Comparison of ENCODE assay signal across 8 cellular contexts in the genomic region with DNA sequence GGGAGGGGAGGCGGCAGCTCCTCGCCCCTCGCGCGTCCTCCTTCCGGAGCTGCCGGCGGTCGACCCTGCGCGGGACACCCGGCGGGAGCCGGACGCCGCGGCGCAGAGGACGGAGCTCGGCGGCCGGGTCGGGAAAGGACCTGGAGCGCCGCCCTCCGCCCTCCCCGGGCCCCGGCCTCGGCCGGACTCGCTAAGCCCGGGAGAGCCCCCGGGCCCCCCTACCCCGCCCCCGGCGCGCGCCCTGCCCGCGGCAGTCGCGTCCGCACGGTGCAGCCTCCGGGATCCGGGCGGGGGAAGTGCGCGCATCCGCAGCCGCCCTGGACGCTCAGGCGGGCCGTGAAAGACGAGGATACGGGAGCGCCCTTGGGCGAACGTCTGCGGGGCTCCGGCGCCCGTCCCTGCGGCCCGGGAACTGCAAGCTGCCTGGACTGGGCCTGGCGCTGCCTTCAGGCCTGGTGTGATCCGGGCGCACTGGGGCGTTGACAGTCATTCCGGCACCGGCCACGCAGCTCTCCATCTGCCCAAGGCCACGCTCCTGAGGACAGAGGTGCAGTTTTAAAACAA. TPM values are rescaled to one million over a fixed set of nuclear protein-coding genes. Genes with fewer than 3 reads are reported as not detected.
DNase-seq lines count a peak whose midpoint lies in the region; ATAC-seq and TF ChIP-seq lines count a peak whose summit lies in the region.

No MANE protein-coding gene starts in this region.

- peak overlapping the region; percentile 19; the same call in 1 of the 2 replicates for H3K18ac ChIP-seq in IMR-90 (ENCODE audit: low read depth, low read length)

- TF ChIP-seq CTCF in BE2C (IDR thresholded peaks at IDR 0.05; ENCODE audit: low read depth, low read length) (no peak), IMR-90 (conservative IDR thresholded peaks at IDR 0.05; ENCODE audit: low read depth, low read length) (no peak), mammary epithelial cell (conservative IDR thresholded peaks at IDR 0.05 in 1 of 2, IDR thresholded peaks at IDR 0.05 in 1 of 2; ENCODE audit: extremely low read depth in 1 of 2, insufficient read depth in 1 of 2, low read depth in 1 of 2, low read length in 2 of 2) (no peak), testis (IDR thresholded peaks at IDR 0.05) (no peak)

- no peak overlapping the region for H2BK15ac ChIP-seq in IMR-90 (ENCODE audit: low read depth, low read length)

- peak overlapping the region; percentile 60 for H3K14ac ChIP-seq in IMR-90 (replicated peaks; ENCODE audit: low read depth, low read length)

- POLR2A ChIA-PET in IMR-90 (lab: Charles Lee; ENCODE audit: unreplicated experiment), result interaction anchor here (1.0 kb wide), 1 partner anchor 16 kb away, joined by 3 read pairs; no protein-coding TSS in a partner anchor

- H2AK9ac ChIP-seq in IMR-90 (replicated peaks; ENCODE audit: low read depth, low read length, poor library complexity), result peak overlapping the region; percentile 95

- peak overlapping the region; percentile 79 for H3K23ac ChIP-seq in IMR-90 (ENCODE audit: low read depth, low read length)

- no peak overlapping the region for H3K56ac ChIP-seq in IMR-90 (ENCODE audit: extremely low read depth, insufficient read depth, low read length)

- no peak for TF ChIP-seq RAD21 in IMR-90 (IDR thresholded peaks at IDR 0.05; ENCODE audit: low read length)

- H4K91ac ChIP-seq in IMR-90 (ENCODE audit: insufficient read depth, low read depth, low read length), result peak overlapping the region; percentile 56

- H3K79me1 ChIP-seq in IMR-90 (ENCODE audit: low read depth in 1 of 2, low read length in 2 of 2), result peaks cover 9 to 40% of the 10 kb centered on the region in 2 experiments; a peak in 3 of 4 replicates

- peak overlapping the region; percentile 54 for H3K4ac ChIP-seq in IMR-90 (ENCODE audit: low read depth, low read length)

- 2% methylated on average over 26 of the region's 73 CpGs; no CpG with 5 or more reads in 1 of the 2 experiments for WGBS in IMR-90 (ENCODE audit: extremely low coverage in 2 of 2, insufficient read length in 1 of 2), 2 experiments
- WGBS in mammary epithelial cell (ENCODE audit: low coverage, missing lambda C conversion rate), result 10% methylated on average over 4 of the region's 73 CpGs
- WGBS in testis, 2 donors, result 2% methylated on average over 48 of the region's 73 CpGs; no CpG with 5 or more reads in 1 of the 2 donors

- H2AK5ac ChIP-seq in IMR-90 (ENCODE audit: low read depth, low read length), result peak overlapping the region; percentile 88

- H4K20me1 ChIP-seq in IMR-90 (ENCODE audit: insufficient read depth, low read length) (peaks cover 37% of the 10 kb centered on the region), mammary epithelial cell (ENCODE audit: insufficient read depth, low read length) (no peaks in the 10 kb centered on the region)

- CTCF ChIA-PET in IMR-90 (lab: Yijun Ruan, JAX) (no interaction called here), mammary epithelial cell (lab: Charles Lee; ENCODE audit: low non-redundant PET) (no interaction called here)

- TF ChIP-seq POLR2A in IMR-90 (IDR thresholded peaks at IDR 0.05; ENCODE audit: low read depth, low read length), result no peak
- TF ChIP-seq POLR2A in testis (IDR thresholded peaks at IDR 0.05), result no peak

- H4K8ac ChIP-seq in IMR-90 (ENCODE audit: low read depth in 2 of 2, low read length in 2 of 2), result peak overlapping the region; percentile 79 to 86; a peak in 3 of 4 replicates

- H3K27me3 ChIP-seq in BE2C, result no peaks in the 10 kb centered on the region
- no peaks in the 10 kb centered on the region for H3K27me3 ChIP-seq in IMR-90 (ENCODE audit: control insufficient read depth, insufficient read depth, low read length)
- no peaks in the 10 kb centered on the region for H3K27me3 ChIP-seq in mammary epithelial cell (ENCODE audit: insufficient read depth, low read length)
- no peaks in the 10 kb centered on the region for H3K27me3 ChIP-seq in testis

- peak overlapping the region; percentile 93 for H2AFZ ChIP-seq in IMR-90 (replicated peaks; ENCODE audit: low read length, poor library complexity)
- peak overlapping the region; percentile 62 for H2AFZ ChIP-seq in mammary epithelial cell (ENCODE audit: low read depth, low read length)

- in situ Hi-C loops in IMR-90 (cut with MboI; ENCODE audit: low sequenced_read_pairs) (no loop called here), mammary epithelial cell (cut with MboI; ENCODE audit: low sequenced_read_pairs in 2 of 2) (no loop called here)

- dilution Hi-C loops in IMR-90 (cut with HindIII; ENCODE audit: low sequenced_read_pairs, unreplicated experiment), result no loop called here
- dilution Hi-C loops in mammary epithelial cell (cut with HindIII; ENCODE audit: low sequenced_read_pairs), result no loop called here

- peak overlapping the region; percentile 19; the same call in 1 of the 2 replicates for H2BK120ac ChIP-seq in IMR-90 (ENCODE audit: low read depth, low read length)

- H3K9ac ChIP-seq in IMR-90 (ENCODE audit: low read depth, low read length) (peak overlapping the region; percentile 61), mammary epithelial cell (ENCODE audit: insufficient read depth, low read length) (no peak overlapping the region)

- H3K4me2 ChIP-seq in IMR-90 (ENCODE audit: low read depth, low read length) (peak overlapping the region; percentile 66), mammary epithelial cell (ENCODE audit: insufficient read depth, low read depth, low read length) (peak overlapping the region; percentile 81)

- intact Hi-C loops in IMR-90 (cut with micrococcal nuclease) (loop anchor here (2.0 kb wide), 1 partner anchor 23 kb away; a partner anchor contains a TSS), mammary epithelial cell (cut with micrococcal nuclease) (loop anchor here (1.0 to 2.0 kb wide), 3 partner anchors 13 to 43 kb away; a partner anchor contains a TSS), left colon (cut with DNase I, micrococcal nuclease) (no loop called here), testis (cut with DNase I; ENCODE audit: low total_unique reads) (no loop called here)

- no peak overlapping the region for H2BK20ac ChIP-seq in IMR-90 (ENCODE audit: low read depth, low read length)

- H4K5ac ChIP-seq in IMR-90 (ENCODE audit: low read depth, low read length), result peak overlapping the region; percentile 17

- BruUV-seq in IMR-90 (replicated peaks; lab: Mats Ljungman, UMichigan), result no TSS peak
- BruUV-seq in mammary epithelial cell (replicated peaks; lab: Mats Ljungman, UMichigan), result no TSS peak

- H3K27ac ChIP-seq in IMR-90 (ENCODE audit: insufficient read depth, low read length) (peak overlapping the region; percentile 40), mammary epithelial cell (ENCODE audit: insufficient read depth, low read depth, low read length) (no peak overlapping the region), testis (peak overlapping the region in 1 of 2 donors; percentile 88)

- ATAC-seq in IMR-90 (ENCODE audit: low read depth) (peak; percentile 49), left colon (peak; percentile 53), HG03025 (IDR thresholded peaks at IDR 0.05; ENCODE audit: low FRiP score, unreplicated experiment) (no peak), HG02571 (IDR thresholded peaks at IDR 0.05; ENCODE audit: unreplicated experiment) (no peak), HG02642 (IDR thresholded peaks at IDR 0.05; ENCODE audit: poor library complexity, unreplicated experiment) (no peak)

- H3K9me1 ChIP-seq in IMR-90 (ENCODE audit: insufficient read depth, low read length), result peaks cover 5% of the 10 kb centered on the region

- peak overlapping the region; percentile 31 for H3K4me3 ChIP-seq in BE2C (ENCODE audit: low read depth, low read length)
- peak overlapping the region; percentile 94 for H3K4me3 ChIP-seq in IMR-90 (ENCODE audit: insufficient read depth, low read depth, low read length)
- H3K4me3 ChIP-seq in mammary epithelial cell (replicated peaks in 1 of 3; ENCODE audit: insufficient read depth in 1 of 3, low read depth in 2 of 3, low read length in 3 of 3), result peak overlapping the region; percentile 32 to 70 (median 49)
- peak overlapping the region; percentile 53 to 74 for H3K4me3 ChIP-seq in testis

- H3K4me1 ChIP-seq in BE2C, result 0 out of 2 replicates have a peak, but pooled peaks cover 11% of the 10 kb centered on the region
- H3K4me1 ChIP-seq in IMR-90 (ENCODE audit: control insufficient read depth, insufficient read depth, low read length), result peaks cover 19% of the 10 kb centered on the region
- H3K4me1 ChIP-seq in mammary epithelial cell (ENCODE audit: insufficient read depth, low read length), result peaks cover 32% of the 10 kb centered on the region
- H3K4me1 ChIP-seq in testis, result peaks cover 41% of the 10 kb centered on the region

- no peaks in the 10 kb centered on the region for H3K36me3 ChIP-seq in BE2C
- peaks cover 6% of the 10 kb centered on the region; the same call in 1 of the 2 replicates for H3K36me3 ChIP-seq in IMR-90 (ENCODE audit: control insufficient read depth, insufficient read depth, low read length)
- H3K36me3 ChIP-seq in mammary epithelial cell (ENCODE audit: insufficient read depth, low read length), result no peaks in the 10 kb centered on the region
- H3K36me3 ChIP-seq in testis (ENCODE audit: low read depth, missing control alignments), result no peaks in the 10 kb centered on the region

- H3K79me2 ChIP-seq in mammary epithelial cell (ENCODE audit: insufficient read depth, low read length), result peaks cover 41% of the 10 kb centered on the region

- peak overlapping the region; percentile 62 for H2BK5ac ChIP-seq in IMR-90 (ENCODE audit: low read depth, low read length, poor library complexity, severe bottlenecking)

- DNase-seq in BE2C (no peak), IMR-90 (peak; percentile 31), mammary epithelial cell (peak; percentile 30), left colon (peak in 1 of 2 donors; percentile 64), testis (no peak)

- H3K9me3 ChIP-seq in BE2C, result no peaks in the 10 kb centered on the region
- H3K9me3 ChIP-seq in IMR-90 (ENCODE audit: control insufficient read depth, insufficient read depth, low read length), result no peaks in the 10 kb centered on the region
- no peaks in the 10 kb centered on the region for H3K9me3 ChIP-seq in mammary epithelial cell (replicated peaks; ENCODE audit: insufficient read depth, low read length)
- no peaks in the 10 kb centered on the region for H3K9me3 ChIP-seq in testis

RNA-seq across cellular contexts. Expression of a gene that starts 0.5 kb away (rescaled TPM):
- polyA plus RNA-seq in BE2C (2012; ENCODE audit: insufficient read depth, insufficient read length, low read depth), result 7.1 TPM
- total RNA-seq in IMR-90 (2012; rRNA removed) (7.9 and 11.1 TPM in 2 replicates), mammary epithelial cell (10 to 100 TPM; 14.1 to 27.3 TPM), left colon (10 to 100 TPM; 16.0 to 25.2 TPM), testis (10 to 100 TPM; 49.5 to 49.7 TPM)
- polyA plus RNA-seq in IMR-90 (2012; rRNA removed) (19.0 and 21.2 TPM in 2 replicates), mammary epithelial cell (6.7 TPM), testis (ENCODE audit: insufficient read depth, low read depth, low replicate concordance) (29.3 TPM)
- 16.0 and 22.9 TPM in 2 replicates for polyA plus RNA-seq in IMR-90 (2012; cell fraction: cytosol; rRNA removed)
- polyA plus RNA-seq in IMR-90 (2012; cell fraction: nucleus; rRNA removed; ENCODE audit: low replicate concordance), result 27.3 and 39.1 TPM in 2 replicates
- 13.1 TPM for polyA minus RNA-seq in mammary epithelial cell

RNA-seq across cellular contexts. Expression of a gene that starts 23.1 kb away (rescaled TPM):
- 50.2 TPM for polyA plus RNA-seq in BE2C (2012; ENCODE audit: insufficient read depth, insufficient read length, low read depth)
- 12.5 and 14.0 TPM in 2 replicates for total RNA-seq in IMR-90 (2012; rRNA removed)
- polyA plus RNA-seq in IMR-90 (2012; rRNA removed), result 17.5 and 18.6 TPM in 2 replicates
- 29.9 and 32.6 TPM in 2 replicates for polyA plus RNA-seq in IMR-90 (2012; cell fraction: cytosol; rRNA removed)
- 12.4 and 30.2 TPM in 2 replicates for polyA plus RNA-seq in IMR-90 (2012; cell fraction: nucleus; rRNA removed; ENCODE audit: low replicate concordance)
- total RNA-seq in mammary epithelial cell, result 10 to 100 TPM; 33.8 to 49.8 TPM
- polyA plus RNA-seq in mammary epithelial cell, result 27.9 TPM
- 25.5 TPM for polyA minus RNA-seq in mammary epithelial cell
- total RNA-seq in left colon, result 10 to 100 TPM; 51.0 to 59.3 TPM
- 10 to 100 TPM; 57.8 to 73.0 TPM for total RNA-seq in testis
- 29.4 TPM for polyA plus RNA-seq in testis (ENCODE audit: insufficient read depth, low read depth, low replicate concordance)

Comparison
In these comparisons a context has a peak if more than half of its experiments do, and no peak if none do; other contexts are left out.
1. DNase-seq: peak in IMR-90 (single experiment) and mammary epithelial cell (single experiment); none in BE2C (single experiment) and testis (single experiment).
2. H3K4me3 ChIP-seq: peak in every context shown above with its lines; median percentile 94 in IMR-90; 64 in testis; 49 in mammary epithelial cell; 31 in BE2C.
3. ATAC-seq: peak in IMR-90 (single experiment) and left colon (single experiment); none in HG03025 (single experiment), HG02571 (single experiment) and HG02642 (single experiment).
4. intact Hi-C loops: an anchor here in IMR-90 (2.0 kb wide) and mammary epithelial cell (1.0 to 2.0 kb wide); none called in left colon and testis.